In the genomic region with DNA sequence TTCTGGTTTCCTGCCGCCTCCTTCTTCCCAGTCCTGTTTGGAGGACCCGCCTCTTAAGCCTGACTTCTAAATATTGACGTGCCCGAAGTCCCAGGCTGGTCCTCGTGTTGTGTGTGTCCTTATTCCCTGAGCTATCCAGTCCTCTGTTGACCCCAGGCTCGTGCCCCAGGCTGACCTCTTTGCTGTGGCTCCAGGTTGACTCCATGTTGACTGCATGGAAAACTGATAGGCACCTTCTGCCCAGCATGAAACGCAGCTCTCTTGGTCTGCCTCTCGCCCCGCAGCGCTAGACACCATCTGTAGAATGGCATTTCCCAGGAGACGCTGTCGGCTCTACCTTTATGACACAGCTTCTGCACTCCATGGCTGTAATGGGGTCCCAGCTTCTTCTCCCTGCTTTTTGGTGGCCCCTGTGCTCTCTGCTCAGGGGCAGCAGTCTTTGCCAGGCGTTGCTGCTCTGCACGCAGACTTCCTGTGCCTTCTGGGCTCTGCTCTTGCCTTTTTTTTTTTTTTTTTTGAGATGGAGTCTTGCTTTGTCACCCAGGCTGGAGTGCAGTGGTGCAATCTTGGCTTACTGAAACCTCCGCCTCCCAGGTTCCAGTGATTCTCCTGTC, we compare ENCODE assay signal across 14 cellular contexts. TPM values are rescaled to one million over a fixed set of nuclear protein-coding genes. Genes with fewer than 3 reads are reported as not detected.
DNase-seq lines count a peak whose midpoint lies in the region; ATAC-seq and TF ChIP-seq lines count a peak whose summit lies in the region.
"Had no signal": no experiment of that assay in that cellular context is flagged by ENCODE, and none has a peak within 500 bp of the region (broad histone marks: within the 10 kb centered on the region; RNA-seq: fewer than 3 reads in every experiment).

No MANE protein-coding gene starts in this region.

- H3K27me3 Mint-ChIP-seq in CD8-positive, alpha-beta T cell (ENCODE audit: low read depth): no peaks in the 10 kb centered on the region
- no peaks in the 10 kb centered on the region for H3K27me3 Mint-ChIP-seq in dendritic cell treated with granulocyte-macrophage colony-stimulating factor and Interleukin-4, amounts not matched to agents 40 ng/mL and 50 ng/mL, for 4 days

- H4K8ac ChIP-seq in trophoblast cell (ENCODE audit: low read depth, low read length): no peak overlapping the region

- no peak overlapping the region for H4K12ac ChIP-seq in trophoblast cell (ENCODE audit: low read depth, low read length)

- H3K36me3 Mint-ChIP-seq in CD8-positive, alpha-beta T cell: peaks cover 71% of the 10 kb centered on the region
- H3K36me3 Mint-ChIP-seq in dendritic cell treated with granulocyte-macrophage colony-stimulating factor and Interleukin-4, amounts not matched to agents 40 ng/mL and 50 ng/mL, for 4 days (ENCODE audit: low read depth): peaks cover 64% of the 10 kb centered on the region

- H3K9ac ChIP-seq in trophoblast cell (ENCODE audit: low read length): no peak overlapping the region

- H2BK5ac ChIP-seq in trophoblast cell (ENCODE audit: low read depth, low read length, poor library complexity): no peak overlapping the region

- H4K91ac ChIP-seq in trophoblast cell (ENCODE audit: low read depth, low read length): no peak overlapping the region

- H3K23ac ChIP-seq in trophoblast cell (ENCODE audit: low read length): no peak overlapping the region

- no peaks in the 10 kb centered on the region for H3K27me3 ChIP-seq in CD8-positive, alpha-beta T cell (ENCODE audit: insufficient read depth, low read length)
- H3K27me3 ChIP-seq in trophoblast cell (ENCODE audit: insufficient read depth, low read length): no peaks in the 10 kb centered on the region
- H3K27me3 ChIP-seq: cardiac muscle cell, left lung had no signal

- H2BK12ac ChIP-seq in trophoblast cell (ENCODE audit: low read length): no peak overlapping the region

- H2BK120ac ChIP-seq in trophoblast cell (ENCODE audit: insufficient read depth, low read length, poor library complexity): no peak overlapping the region

- H3K9me3 ChIP-seq in CD8-positive, alpha-beta T cell (ENCODE audit: low read length): no peaks in the 10 kb centered on the region
- H3K9me3 ChIP-seq in trophoblast cell (ENCODE audit: insufficient read depth, low read depth, low read length): peaks cover 2% of the 10 kb centered on the region
- H3K9me3 ChIP-seq: left lung had no signal

- peak overlapping the region; percentile 8 for H3K27ac Mint-ChIP-seq in CD8-positive, alpha-beta T cell
- peak overlapping the region; percentile 88 for H3K27ac Mint-ChIP-seq in dendritic cell treated with granulocyte-macrophage colony-stimulating factor and Interleukin-4, amounts not matched to agents 40 ng/mL and 50 ng/mL, for 4 days

- H3K18ac ChIP-seq in trophoblast cell (ENCODE audit: low read length): no peak overlapping the region

- peaks cover 14% of the 10 kb centered on the region for H3K4me1 ChIP-seq in CD8-positive, alpha-beta T cell (ENCODE audit: insufficient read depth, low read length)
- peaks cover 0 to 4% of the 10 kb centered on the region in 2 experiments for H3K4me1 ChIP-seq in trophoblast cell (ENCODE audit: control insufficient read depth in 1 of 2, insufficient read depth in 2 of 2, low read length in 2 of 2)

- no CpG with 5 or more reads among the region's 15 CpGs for WGBS in trophoblast cell (ENCODE audit: extremely low coverage, insufficient coverage, insufficient read length)

- intact Hi-C loops in CD8-positive, alpha-beta T cell (cut with DNase I, micrococcal nuclease): no loop called here
- intact Hi-C loops in dendritic cell treated with granulocyte-macrophage colony-stimulating factor and Interleukin-4, amounts not matched to agents 40 ng/mL and 50 ng/mL, for 4 days (cut with micrococcal nuclease): no loop called here

- no peak for TF ChIP-seq CTCF in CD8-positive, alpha-beta T cell (IDR thresholded peaks at IDR 0.05)

- no peak overlapping the region for H3K4me2 ChIP-seq in trophoblast cell (ENCODE audit: low read length)

- H3K36me3 ChIP-seq in CD8-positive, alpha-beta T cell (ENCODE audit: insufficient read depth, low read length): peaks cover 7% of the 10 kb centered on the region
- peaks cover 11 to 12% of the 10 kb centered on the region in 2 experiments for H3K36me3 ChIP-seq in trophoblast cell (ENCODE audit: control insufficient read depth in 1 of 2, insufficient read depth in 2 of 2, low read length in 2 of 2)
- H3K36me3 ChIP-seq: cardiac muscle cell had no signal

- H3K79me2 ChIP-seq in trophoblast cell (ENCODE audit: control insufficient read depth, insufficient read depth, low read length, poor library complexity): peaks cover 4% of the 10 kb centered on the region

- no peak overlapping the region for H3K4me3 ChIP-seq in CD8-positive, alpha-beta T cell (ENCODE audit: low read depth, low read length)
- H3K4me3 ChIP-seq in trophoblast cell (ENCODE audit: low read depth, low read length): peak overlapping the region; percentile 37
- H3K4me3 ChIP-seq: cardiac muscle cell had no signal

- no peak overlapping the region for H2AK5ac ChIP-seq in trophoblast cell (ENCODE audit: low read length)

- peaks cover 52% of the 10 kb centered on the region for H3K4me1 Mint-ChIP-seq in CD8-positive, alpha-beta T cell (ENCODE audit: low read depth)
- peaks cover 50% of the 10 kb centered on the region for H3K4me1 Mint-ChIP-seq in dendritic cell treated with granulocyte-macrophage colony-stimulating factor and Interleukin-4, amounts not matched to agents 40 ng/mL and 50 ng/mL, for 4 days (ENCODE audit: low read depth)

- POLR2A ChIA-PET in CD8-positive, alpha-beta T cell (lab: Charles Lee): interaction anchor here (0.7 kb wide), 1 partner anchor 18 kb away, joined by 6 read pairs; no protein-coding TSS in a partner anchor

- no peaks in the 10 kb centered on the region for H3K9me3 Mint-ChIP-seq in CD8-positive, alpha-beta T cell
- H3K9me3 Mint-ChIP-seq in dendritic cell treated with granulocyte-macrophage colony-stimulating factor and Interleukin-4, amounts not matched to agents 40 ng/mL and 50 ng/mL, for 4 days: no peaks in the 10 kb centered on the region

- H3K27ac ChIP-seq in CD8-positive, alpha-beta T cell (ENCODE audit: low read depth, low read length): no peak overlapping the region
- no peak overlapping the region for H3K27ac ChIP-seq in trophoblast cell (ENCODE audit: low read depth, low read length)
- H3K27ac ChIP-seq: cardiac muscle cell had no signal

- DNase-seq in CD8-positive, alpha-beta T cell: no peak
- DNase-seq in Kasumi-1 (lab: John Stamatoyannopoulos, UW) (peak; percentile 36 to 38), trophoblast cell (no peak), HuH-7 (ENCODE audit: low spot score) (no peak)
- DNase-seq: DMS79; effector CD4-positive, alpha-beta T cell; left lung; NCI-H1436; NCI-H446 treated with DMSO at 0.1 percent for 48 hours; substantia nigra had no signal

- CTCF ChIA-PET in CD8-positive, alpha-beta T cell (lab: Charles Lee): no interaction called here

- H3K79me1 ChIP-seq in trophoblast cell (ENCODE audit: low read length): no peaks in the 10 kb centered on the region

- H3K4ac ChIP-seq in trophoblast cell (ENCODE audit: low read depth, low read length): peak overlapping the region; percentile 19

- ATAC-seq in CD8-positive, alpha-beta T cell: peak; percentile 56
- ATAC-seq in GM18873 (IDR thresholded peaks at IDR 0.05; ENCODE audit: low FRiP score, unreplicated experiment) (no peak), HG03457 (IDR thresholded peaks at IDR 0.05; ENCODE audit: unreplicated experiment) (no peak)
- ATAC-seq: left lung had no signal

- no peak overlapping the region for H2AFZ ChIP-seq in trophoblast cell (ENCODE audit: insufficient read depth, low read length, poor library complexity)

- H3K14ac ChIP-seq in trophoblast cell (ENCODE audit: low read length): no peak overlapping the region

- peak overlapping the region; percentile 53 for H3K4me3 Mint-ChIP-seq in CD8-positive, alpha-beta T cell
- peak overlapping the region; percentile 86 for H3K4me3 Mint-ChIP-seq in dendritic cell treated with granulocyte-macrophage colony-stimulating factor and Interleukin-4, amounts not matched to agents 40 ng/mL and 50 ng/mL, for 4 days

RNA-seq across cellular contexts. Expression of gene EHMT1, which starts 28.4 kb away (rescaled TPM):
- total RNA-seq in CD8-positive, alpha-beta T cell: 10 to 100 TPM; 83.1 to 86.2 TPM
- polyA plus RNA-seq in trophoblast cell (2013): 39.4 and 40.8 TPM in 2 replicates

RNA-seq across cellular contexts. Expression of gene ARRDC1, which starts 41.7 kb away (rescaled TPM):
- total RNA-seq in CD8-positive, alpha-beta T cell: 10 to 100 TPM; 30.8 to 35.9 TPM
- polyA plus RNA-seq in trophoblast cell (2013): 39.9 and 42.1 TPM in 2 replicates

RNA-seq across cellular contexts. Expression of gene ZMYND19, which starts 56.9 kb away (rescaled TPM):
- 10 to 100 TPM in 1 of 2 experiments, 1 to 10 TPM in 1; 9.0 to 10.3 TPM for total RNA-seq in CD8-positive, alpha-beta T cell
- 17.6 and 18.7 TPM in 2 replicates for polyA plus RNA-seq in trophoblast cell (2013)

Comparison
In these comparisons a context has a peak if more than half of its experiments do, and no peak if none do; other contexts are left out.
1. DNase-seq: peak in Kasumi-1 (2 of 2); none in CD8-positive, alpha-beta T cell (0 of 7), trophoblast cell (0 of 2) and HuH-7 (single experiment).